ENCODE assay signal across 15 cellular contexts in genomic region chr15:22137572-22137971, GRCh38. TPM values are rescaled to one million over a fixed set of nuclear protein-coding genes. Genes with fewer than 3 reads are reported as not detected.
"Had no signal": no experiment of that assay in that cellular context is flagged by ENCODE, and none has a peak within 500 bp of the region (broad histone marks: within the 10 kb centered on the region; RNA-seq: fewer than 3 reads in every experiment).

No MANE protein-coding gene starts in this region.

RNA-seq across cellular contexts. Expression of gene OR4M2, which starts 57.2 kb away (rescaled TPM):
- total RNA-seq: stomach, subcutaneous adipose tissue, suprapubic skin, temporal lobe, thoracic aorta, thyroid gland, tibial nerve, transverse colon, upper lobe of left lung, upper lobe of right lung, ureter, urinary bladder, uterus, vagina had no signal
- polyA plus RNA-seq: stomach, thymus, urinary bladder had no signal
